In the genomic region with DNA sequence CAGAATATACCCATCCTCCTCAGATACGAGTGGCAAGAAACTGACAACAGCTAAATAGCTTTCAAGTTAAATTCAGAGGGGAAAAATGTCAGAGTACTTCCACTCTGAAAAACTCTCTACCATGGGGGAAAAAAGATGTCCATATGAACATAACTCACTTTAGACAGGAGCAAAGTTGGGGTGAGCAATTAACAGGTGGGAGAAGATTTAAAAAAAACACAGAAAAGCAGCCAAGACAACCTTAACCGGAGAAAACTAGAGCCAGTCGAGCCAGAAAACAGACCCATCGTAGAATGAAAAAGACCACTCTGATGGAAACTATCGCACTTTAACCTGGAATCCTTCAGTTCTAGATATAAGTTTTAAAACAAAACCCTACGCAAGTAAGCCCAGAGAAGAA, we compare ENCODE assay signal across 8 cellular contexts. TPM values are rescaled to one million over a fixed set of nuclear protein-coding genes. Genes with fewer than 3 reads are reported as not detected.
DNase-seq lines count a peak whose midpoint lies in the region; ATAC-seq and TF ChIP-seq lines count a peak whose summit lies in the region.

No MANE protein-coding gene starts in this region.

- no peak for DNase-seq in Caco-2
- DNase-seq in Panc1 (ENCODE audit: low read depth, low spot score): no peak
- no peak for DNase-seq in epithelial cell of proximal tubule (ENCODE audit: low read depth)
- no peak for DNase-seq in SK-N-DZ (ENCODE audit: low spot score)
- no peak for DNase-seq in NCI-H2227 (lab: John Stamatoyannopoulos, UW; ENCODE audit: unreplicated experiment)
- no peak for DNase-seq in GOT3 (lab: John Stamatoyannopoulos, UW)

- H3K4me2 ChIP-seq in parathyroid adenoma (ENCODE audit: low read length): peak overlapping the region; percentile 50

- TSS peak; percentile 47 for BruUV-seq in Caco-2 (replicated peaks; lab: Mats Ljungman, UMichigan)
- TSS peak; percentile 68 for BruUV-seq in Panc1 (replicated peaks; lab: Mats Ljungman, UMichigan)

- H2AFZ ChIP-seq in parathyroid adenoma: peak overlapping the region; percentile 70

- ATAC-seq in Panc1: no peak
- ATAC-seq in HG03442 (IDR thresholded peaks at IDR 0.05; ENCODE audit: unreplicated experiment): no peak

- H3K27ac ChIP-seq in Panc1 (ENCODE audit: low read length) (peak overlapping the region; percentile 91), parathyroid adenoma (peak overlapping the region; percentile 73)

- H3K9me3 ChIP-seq in Caco-2 (no peaks in the 10 kb centered on the region), Panc1 (ENCODE audit: control insufficient read depth, insufficient read depth, low read depth, low read length) (no peaks in the 10 kb centered on the region), parathyroid adenoma (ENCODE audit: control insufficient read depth, low read length) (no peaks in the 10 kb centered on the region)

- no peak overlapping the region for H3K9ac ChIP-seq in parathyroid adenoma

- CTCF ChIA-PET in Caco-2 (lab: Charles Lee) (interaction anchor here (2.6 kb wide), 1 partner anchor 12 kb away, joined by 6 read pairs; no protein-coding TSS in a partner anchor), Panc1 (lab: Charles Lee) (no interaction called here)

- H3K4me1 Mint-ChIP-seq in Caco-2 (ENCODE audit: low read depth, unreplicated experiment): peaks cover 26% of the 10 kb centered on the region

- H3K79me2 ChIP-seq in parathyroid adenoma: no peaks in the 10 kb centered on the region

- TF ChIP-seq CTCF in Caco-2 (IDR thresholded peaks at IDR 0.05; ENCODE audit: insufficient read depth in 1 of 2, low read depth in 1 of 2, low read length in 1 of 2, severe bottlenecking in 1 of 2, unreplicated experiment in 1 of 2) (no peak), Panc1 (IDR thresholded peaks at IDR 0.05) (no peak), epithelial cell of proximal tubule (conservative IDR thresholded peaks at IDR 0.05; ENCODE audit: low read depth, low read length) (no peak), parathyroid adenoma (IDR thresholded peaks at IDR 0.05) (no peak)

- peak overlapping the region; percentile 94 for H3K27ac Mint-ChIP-seq in Caco-2 (ENCODE audit: unreplicated experiment)

- no peaks in the 10 kb centered on the region for H3K9me3 Mint-ChIP-seq in Caco-2 (ENCODE audit: unreplicated experiment)

- H3K4me3 ChIP-seq in Caco-2 (ENCODE audit: low read depth, low read length) (peak overlapping the region; percentile 93), Panc1 (ENCODE audit: low read depth in 2 of 2, low read length in 2 of 2) (peak overlapping the region; percentile 65 to 67), epithelial cell of proximal tubule (ENCODE audit: low read depth, low read length) (peak overlapping the region; percentile 65), parathyroid adenoma (ENCODE audit: low read depth, low read length) (peak overlapping the region; percentile 55)

- H3K4me3 Mint-ChIP-seq in Caco-2 (ENCODE audit: unreplicated experiment): peak overlapping the region; percentile 89

- no peaks in the 10 kb centered on the region for H3K27me3 Mint-ChIP-seq in Caco-2 (ENCODE audit: insufficient read depth, unreplicated experiment)

- no peaks in the 10 kb centered on the region for H3K27me3 ChIP-seq in Caco-2 (replicated peaks; ENCODE audit: control insufficient read depth, insufficient read depth, low read length)
- no peaks in the 10 kb centered on the region for H3K27me3 ChIP-seq in Panc1 (ENCODE audit: control insufficient read depth, insufficient read depth, low read length)
- H3K27me3 ChIP-seq in parathyroid adenoma (ENCODE audit: control insufficient read depth, insufficient read depth, low read length): no peaks in the 10 kb centered on the region

- in situ Hi-C loops in Panc1 (cut with HindIII; ENCODE audit: low pct_unique_long_range_greater_than_20kb, low sequenced_read_pairs): no loop called here

- H3K4me1 ChIP-seq in Caco-2 (peaks cover 8% of the 10 kb centered on the region), Panc1 (ENCODE audit: control insufficient read depth, insufficient read depth, low read length) (peaks cover 17% of the 10 kb centered on the region), parathyroid adenoma (peaks cover 4% of the 10 kb centered on the region)

- peaks cover 4% of the 10 kb centered on the region; the same call in 1 of the 2 replicates for H3K36me3 ChIP-seq in Caco-2 (ENCODE audit: control insufficient read depth, insufficient read depth, low read length)
- H3K36me3 ChIP-seq in Panc1 (ENCODE audit: control insufficient read depth, insufficient read depth, low read length): peaks cover 11% of the 10 kb centered on the region
- no peaks in the 10 kb centered on the region for H3K36me3 ChIP-seq in parathyroid adenoma (ENCODE audit: control insufficient read depth, insufficient read depth, low read length)

- POLR2A ChIA-PET in Caco-2 (lab: Charles Lee): interaction anchor here (1.0 kb wide), 1 partner anchor 11 kb away, joined by 4 read pairs; no protein-coding TSS in a partner anchor
- POLR2A ChIA-PET in Panc1 (lab: Charles Lee): no interaction called here

- peaks cover 60% of the 10 kb centered on the region for H3K36me3 Mint-ChIP-seq in Caco-2 (ENCODE audit: insufficient read depth, unreplicated experiment)

- intact Hi-C loops in Caco-2 (cut with micrococcal nuclease; ENCODE audit: unreplicated experiment): loop anchor here (5.0 kb wide), 1 partner anchor 48 kb away; the partner anchor contains the start of genes COG8 and NIP7
- intact Hi-C loops in Panc1 (cut with micrococcal nuclease; ENCODE audit: unreplicated experiment): no loop called here

RNA-seq across cellular contexts. Expression of gene TERF2, which starts 0.8 kb away (rescaled TPM):
- 43.6 and 46.2 TPM in 2 replicates for total RNA-seq in Caco-2 (2022)
- 27.9 TPM for total RNA-seq in Panc1 (2021; ENCODE audit: unreplicated experiment)
- polyA plus RNA-seq in Panc1 (2012; ENCODE audit: insufficient read length): 48.8 TPM
- total RNA-seq in epithelial cell of proximal tubule: 4.1 and 7.4 TPM in 2 replicates
- 11.8 and 15.0 TPM in 2 replicates for polyA plus RNA-seq in SK-N-DZ (2014; cell fraction: cytosol; rRNA removed)
- 7.6 and 10.8 TPM in 2 replicates for polyA plus RNA-seq in SK-N-DZ (2014; cell fraction: nucleus; rRNA removed)

RNA-seq across cellular contexts. Expression of gene TMED6, which starts 33.4 kb away (rescaled TPM):
- total RNA-seq in Caco-2 (2022) (2.4 TPM in 2 replicates), Panc1 (2021; ENCODE audit: unreplicated experiment) (0.36 TPM), epithelial cell of proximal tubule (not detected in 2 replicates)
- polyA plus RNA-seq in Panc1 (2012; ENCODE audit: insufficient read length): 0.31 TPM
- polyA plus RNA-seq in SK-N-DZ (2014; cell fraction: cytosol; rRNA removed): 0.76 TPM in 1 of 2 replicates, not detected in the other
- polyA plus RNA-seq in SK-N-DZ (2014; cell fraction: nucleus; rRNA removed): not detected in 2 replicates

RNA-seq across cellular contexts. Expression of gene CYB5B, which starts 39.4 kb away (rescaled TPM):
- total RNA-seq in Caco-2 (2022) (355 TPM in 2 replicates), Panc1 (2021; ENCODE audit: unreplicated experiment) (326 TPM), epithelial cell of proximal tubule (54.0 and 97.6 TPM in 2 replicates)
- 396 TPM for polyA plus RNA-seq in Panc1 (2012; ENCODE audit: insufficient read length)
- 80.5 and 95.0 TPM in 2 replicates for polyA plus RNA-seq in SK-N-DZ (2014; cell fraction: cytosol; rRNA removed)
- polyA plus RNA-seq in SK-N-DZ (2014; cell fraction: nucleus; rRNA removed): 23.8 and 35.5 TPM in 2 replicates

RNA-seq across cellular contexts. Expression of gene NIP7, which starts 45.4 kb away (rescaled TPM):
- total RNA-seq in Caco-2 (2022) (65.6 TPM in 2 replicates), Panc1 (2021; ENCODE audit: unreplicated experiment) (35.3 TPM), epithelial cell of proximal tubule (27.2 and 42.9 TPM in 2 replicates)
- polyA plus RNA-seq in Panc1 (2012; ENCODE audit: insufficient read length): 31.2 TPM
- polyA plus RNA-seq in SK-N-DZ (2014; cell fraction: cytosol; rRNA removed): 35.7 and 37.1 TPM in 2 replicates
- 18.7 and 18.8 TPM in 2 replicates for polyA plus RNA-seq in SK-N-DZ (2014; cell fraction: nucleus; rRNA removed)

RNA-seq across cellular contexts. Expression of gene COG8, which starts 45.6 kb away (rescaled TPM):
- total RNA-seq in Caco-2 (2022): 57.4 and 59.1 TPM in 2 replicates
- 30.5 TPM for total RNA-seq in Panc1 (2021; ENCODE audit: unreplicated experiment)
- 19.1 TPM for polyA plus RNA-seq in Panc1 (2012; ENCODE audit: insufficient read length)
- 39.4 and 45.4 TPM in 2 replicates for total RNA-seq in epithelial cell of proximal tubule
- polyA plus RNA-seq in SK-N-DZ (2014; cell fraction: cytosol; rRNA removed): 63.1 and 71.4 TPM in 2 replicates
- 57.0 and 77.8 TPM in 2 replicates for polyA plus RNA-seq in SK-N-DZ (2014; cell fraction: nucleus; rRNA removed)
